In genomic region chr19:8580710-8581281, GRCh38 we compare ENCODE assay signal across 8 cellular contexts. TPM values are rescaled to one million over a fixed set of nuclear protein-coding genes. Genes with fewer than 3 reads are reported as not detected.
DNase-seq lines count a peak whose midpoint lies in the region; ATAC-seq, FAIRE-seq and TF ChIP-seq lines count a peak whose summit lies in the region.

No MANE protein-coding gene starts in this region.

- H3K27ac ChIP-seq in thoracic aorta, result no peak overlapping the region

- no peak overlapping the region for H3K4me3 Mint-ChIP-seq in activated T-helper 1 cell treated with anti-CD3 and anti-CD28 coated beads, Interleukin-12 subunit alpha, Interleukin-12 subunit beta, Interleukin-2, Interleukin-4 antibody, amounts not matched to agents 30 ng/mL and 10 ng/mL and 1 ng/mL, durations not matched to agents 14 hours and 24 hours and 36 hours

- H3K4me3 ChIP-seq in thoracic aorta, result no peak overlapping the region

- H3K4me1 Mint-ChIP-seq in activated T-helper 1 cell treated with anti-CD3 and anti-CD28 coated beads, Interleukin-12 subunit alpha, Interleukin-12 subunit beta, Interleukin-2, Interleukin-4 antibody, amounts not matched to agents 30 ng/mL and 10 ng/mL and 1 ng/mL, durations not matched to agents 14 hours and 24 hours and 36 hours (ENCODE audit: low read depth), result peaks cover 26% of the 10 kb centered on the region

- peaks cover 3% of the 10 kb centered on the region for H3K27me3 Mint-ChIP-seq in activated T-helper 1 cell treated with anti-CD3 and anti-CD28 coated beads, Interleukin-12 subunit alpha, Interleukin-12 subunit beta, Interleukin-2, Interleukin-4 antibody, amounts not matched to agents 30 ng/mL and 10 ng/mL and 1 ng/mL, durations not matched to agents 14 hours and 24 hours and 36 hours (ENCODE audit: insufficient read depth)

- no peak overlapping the region for H3K27ac Mint-ChIP-seq in activated T-helper 1 cell treated with anti-CD3 and anti-CD28 coated beads, Interleukin-12 subunit alpha, Interleukin-12 subunit beta, Interleukin-2, Interleukin-4 antibody, amounts not matched to agents 30 ng/mL and 10 ng/mL and 1 ng/mL, durations not matched to agents 14 hours and 24 hours and 36 hours

- H3K36me3 Mint-ChIP-seq in activated T-helper 1 cell treated with anti-CD3 and anti-CD28 coated beads, Interleukin-12 subunit alpha, Interleukin-12 subunit beta, Interleukin-2, Interleukin-4 antibody, amounts not matched to agents 30 ng/mL and 10 ng/mL and 1 ng/mL, durations not matched to agents 14 hours and 24 hours and 36 hours (ENCODE audit: low read depth), result peaks cover 3% of the 10 kb centered on the region

- H3K27me3 ChIP-seq in thoracic aorta (replicated peaks; ENCODE audit: insufficient read depth), result no peaks in the 10 kb centered on the region

- H3K9me3 Mint-ChIP-seq in activated T-helper 1 cell treated with anti-CD3 and anti-CD28 coated beads, Interleukin-12 subunit alpha, Interleukin-12 subunit beta, Interleukin-2, Interleukin-4 antibody, amounts not matched to agents 30 ng/mL and 10 ng/mL and 1 ng/mL, durations not matched to agents 14 hours and 24 hours and 36 hours, result no peaks in the 10 kb centered on the region

- H3K9me3 ChIP-seq in thoracic aorta, result no peaks in the 10 kb centered on the region

- peak; percentile 92 for FAIRE-seq in HTR-8/SVneo (lab: Jason Lieb, UNC)

- TF ChIP-seq CTCF in thoracic aorta (IDR thresholded peaks at IDR 0.05), result peak; percentile 100

- peaks cover 27% of the 10 kb centered on the region for H3K36me3 ChIP-seq in thoracic aorta

- DNase-seq in G401 (ENCODE audit: low spot score) (peak; percentile 28), HTR-8/SVneo (ENCODE audit: insufficient read length, low spot score) (peak; percentile 78), RPMI8226 (peak; percentile 85), fibroblast of the conjunctiva (ENCODE audit: low read depth) (peak; percentile 56), nucleus accumbens (lab: John Stamatoyannopoulos, UW) (peak in 43 of 56 donors; percentile 9 to 76 (median 34)), thoracic aorta (ENCODE audit: low spot score) (peak; percentile 58)
- peak; percentile 80 for DNase-seq in activated T-helper 1 cell treated with anti-CD3 and anti-CD28 coated beads, Interleukin-12 subunit alpha, Interleukin-12 subunit beta, Interleukin-2, Interleukin-4 antibody, amounts not matched to agents 30 ng/mL and 10 ng/mL and 1 ng/mL, durations not matched to agents 14 hours and 24 hours and 36 hours (ENCODE audit: low spot score)

- ATAC-seq in thoracic aorta (ENCODE audit: insufficient number of reproducible peaks, low FRiP score, low read depth), result no peak
- no peak for ATAC-seq in HG03442 (IDR thresholded peaks at IDR 0.05; ENCODE audit: unreplicated experiment)

- intact Hi-C loops in activated T-helper 1 cell treated with anti-CD3 and anti-CD28 coated beads, Interleukin-12 subunit alpha, Interleukin-12 subunit beta, Interleukin-2, Interleukin-4 antibody, amounts not matched to agents 30 ng/mL and 10 ng/mL and 1 ng/mL, durations not matched to agents 14 hours and 24 hours and 36 hours (cut with micrococcal nuclease), result loop anchor here (1.0 to 2.0 kb wide), 4 partner anchors 62 to 168 kb away; partner anchors contain the start of genes MARCHF2 and ZNF414

- in situ Hi-C loops in G401 (cut with HindIII; ENCODE audit: low sequenced_read_pairs), result no loop called here

- H3K4me1 ChIP-seq in thoracic aorta (ENCODE audit: control insufficient read depth in 1 of 2, low read depth in 2 of 2), result no peaks in the 10 kb centered on the region

RNA-seq across cellular contexts. Expression of gene MYO1F, which starts 3.6 kb away (rescaled TPM):
- total RNA-seq in G401 (2014; rRNA removed; shearing (Covaris generic)), result 3.4 TPM in 1 of 2 replicates, not detected in the other
- 45.6 and 50.9 TPM in 2 replicates for total RNA-seq in activated T-helper 1 cell treated with anti-CD3 and anti-CD28 coated beads, Interleukin-12 subunit alpha, Interleukin-12 subunit beta, Interleukin-2, Interleukin-4 antibody, amounts not matched to agents 30 ng/mL and 10 ng/mL and 1 ng/mL, durations not matched to agents 14 hours and 24 hours and 36 hours
- total RNA-seq in thoracic aorta, result 10 to 100 TPM; 29.6 to 33.9 TPM

RNA-seq across cellular contexts. Expression of gene ADAMTS10, which starts 29.7 kb away (rescaled TPM):
- total RNA-seq in G401 (2014; rRNA removed; shearing (Covaris generic)), result 8.7 and 14.5 TPM in 2 replicates
- 3.2 and 3.3 TPM in 2 replicates for total RNA-seq in activated T-helper 1 cell treated with anti-CD3 and anti-CD28 coated beads, Interleukin-12 subunit alpha, Interleukin-12 subunit beta, Interleukin-2, Interleukin-4 antibody, amounts not matched to agents 30 ng/mL and 10 ng/mL and 1 ng/mL, durations not matched to agents 14 hours and 24 hours and 36 hours
- 100 to 1,000 TPM; 164 to 214 TPM for total RNA-seq in thoracic aorta

RNA-seq across cellular contexts. Expression of gene NFILZ, which starts 49.6 kb away (rescaled TPM):
- total RNA-seq in G401 (2014; rRNA removed; shearing (Covaris generic)), result not detected in 2 replicates
- not detected in 2 replicates for total RNA-seq in activated T-helper 1 cell treated with anti-CD3 and anti-CD28 coated beads, Interleukin-12 subunit alpha, Interleukin-12 subunit beta, Interleukin-2, Interleukin-4 antibody, amounts not matched to agents 30 ng/mL and 10 ng/mL and 1 ng/mL, durations not matched to agents 14 hours and 24 hours and 36 hours
- not detected for total RNA-seq in thoracic aorta

Comparison
In these comparisons a context has a peak if more than half of its experiments do, and no peak if none do; other contexts are left out.
1. DNase-seq: peak in every context shown above with its lines; median percentile 85 in RPMI8226; 80 in activated T-helper 1 cell treated with anti-CD3 and anti-CD28 coated beads, Interleukin-12 subunit alpha, Interleukin-12 subunit beta, Interleukin-2, Interleukin-4 antibody, amounts not matched to agents 30 ng/mL and 10 ng/mL and 1 ng/mL, durations not matched to agents 14 hours and 24 hours and 36 hours; 78 in HTR-8/SVneo; 58 in thoracic aorta; 56 in fibroblast of the conjunctiva; 34 in nucleus accumbens; 28 in G401.
2. RNA of gene ADAMTS10, which starts 29.7 kb away (total RNA-seq): 164 to 214 TPM in thoracic aorta; 8.7 to 14.5 TPM in G401 and 3.2 to 3.3 TPM in activated T-helper 1 cell treated with anti-CD3 and anti-CD28 coated beads, Interleukin-12 subunit alpha, Interleukin-12 subunit beta, Interleukin-2, Interleukin-4 antibody, amounts not matched to agents 30 ng/mL and 10 ng/mL and 1 ng/mL, durations not matched to agents 14 hours and 24 hours and 36 hours; every median in the first group is over 10 times any median in the second.